In the genomic region with DNA sequence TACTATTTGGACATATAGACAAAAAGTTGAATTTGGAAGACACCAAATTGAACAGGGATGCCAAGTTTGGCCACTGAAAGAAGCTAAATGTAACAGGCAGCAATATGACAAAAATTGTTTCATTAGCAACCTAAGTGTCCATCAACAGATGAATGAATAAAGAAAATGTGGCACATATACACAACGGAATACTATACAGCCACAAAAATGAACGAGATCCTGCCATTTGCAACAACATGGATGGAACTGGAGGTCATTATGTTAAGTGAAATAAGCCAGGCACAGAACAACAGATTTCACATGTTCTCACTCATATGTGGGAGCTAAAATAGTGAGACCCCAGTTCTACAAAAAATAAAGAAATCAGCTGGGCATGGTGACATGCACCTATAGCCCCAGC, we compare ENCODE assay signal across 35 cellular contexts.
"Had no signal": no experiment of that assay in that cellular context is flagged by ENCODE, and none has a peak within 500 bp of the region (broad histone marks: within the 10 kb centered on the region; RNA-seq: fewer than 3 reads in every experiment).

No MANE protein-coding gene starts in this region.

- DNase-seq: Kasumi-1, MG63, MM.1S, MV-4-11, NCI-H1048, NCI-H1092, NCI-H1092 treated with DMSO at 0.1 percent for 48 hours, NCI-H1105, NCI-H1105 treated with DMSO at 0.1 percent for 48 hours, NCI-H1417, NCI-H1417 treated with DMSO at 0.1 percent for 48 hours, NCI-H1436, NCI-H1436 treated with DMSO at 0.1 percent for 48 hours, NCI-H146, NCI-H1694, NCI-H1694 treated with DMSO at 0.1 percent for 48 hours, NCI-H187, NCI-H187 treated with DMSO at 0.1 percent for 48 hours, NCI-H1930, NCI-H2029, NCI-H2029 treated with DMSO at 0.1 percent for 48 hours, NCI-H2081, NCI-H2081 treated with DMSO at 0.1 percent for 48 hours, NCI-H2107, NCI-H2171, NCI-H2171 treated with DMSO at 0.1 percent for 48 hours, NCI-H2227 treated with DMSO at 0.1 percent for 48 hours, NCI-H226, NCI-H345, NCI-H446, NCI-H446 treated with DMSO at 0.1 percent for 48 hours, NCI-H510A, NCI-H510A treated with DMSO at 0.1 percent for 48 hours, NCI-H524, NCI-H524 treated with DMSO at 0.1 percent for 48 hours had no signal

- H3K36me3 ChIP-seq: MG63 had no signal

- H3K9me3 ChIP-seq: MG63 had no signal

- H3K4me3 ChIP-seq: MG63 had no signal

- H3K27me3 ChIP-seq: MG63 had no signal
